Comparison of ENCODE assay signal across 1 cellular context in the genomic region with DNA sequence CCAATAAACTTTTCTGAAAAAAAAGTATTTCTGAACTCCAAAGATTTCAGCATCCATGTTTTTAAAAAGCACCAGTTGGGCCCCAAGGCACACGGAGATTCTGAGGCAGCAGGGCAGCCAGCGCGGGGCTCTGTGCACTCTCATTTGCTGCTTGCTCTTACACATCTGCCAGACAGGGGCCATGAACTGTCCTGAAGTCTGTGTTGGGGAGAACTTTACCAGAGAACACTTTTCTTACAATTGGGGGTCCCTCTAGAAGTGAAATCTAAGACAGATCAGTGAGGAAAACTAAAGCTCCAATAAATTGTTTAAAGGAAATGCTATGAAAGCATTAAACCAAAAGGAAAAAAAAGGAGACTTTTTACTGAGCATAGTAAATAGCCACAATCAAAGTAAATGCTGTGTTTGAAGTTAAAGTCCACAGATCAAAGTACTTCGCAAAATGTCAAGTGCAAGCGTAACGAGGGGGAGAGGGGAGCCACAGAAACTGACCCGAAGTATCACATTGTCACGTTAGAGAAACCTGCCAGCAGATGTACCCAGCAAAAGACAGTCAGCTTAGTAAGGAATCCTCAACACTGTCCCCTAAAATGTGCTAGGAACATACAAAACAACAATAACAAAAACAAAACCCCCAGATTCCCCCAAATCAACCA.
A peak's percentile ranks its signal among the peaks of the same experiment; 100 is the strongest.
TF ChIP-seq lines count a peak whose summit lies in the region.

No MANE protein-coding gene starts in this region.

TF ChIP-seq in HepG2, 621 proteins besides CTCF, POLR2A, EP300 and RAD21 (continued from another document and continues in another):
- TF ChIP-seq MYC (CRISPR knock-in tag; IDR thresholded peaks at IDR 0.05; ENCODE audit: borderline replicate concordance), result no peak
- peak; percentile 41; the same call in 1 of the 2 replicates for TF ChIP-seq TGIF2 (CRISPR knock-in tag; IDR thresholded peaks at IDR 0.05)
- no peak for TF ChIP-seq KIAA2018 (CRISPR knock-in tag; IDR thresholded peaks at IDR 0.05; ENCODE audit: borderline replicate concordance)
- TF ChIP-seq ATF7 (IDR thresholded peaks at IDR 0.05), result no peak
- TF ChIP-seq ATF7 (CRISPR knock-in tag; IDR thresholded peaks at IDR 0.05), result no peak
- no peak for TF ChIP-seq ZNF383 (CRISPR knock-in tag; IDR thresholded peaks at IDR 0.05; ENCODE audit: borderline replicate concordance)
- TF ChIP-seq CREB3 (CRISPR knock-in tag; IDR thresholded peaks at IDR 0.05), result no peak
- peak; percentile 50; the same call in 1 of the 2 replicates for TF ChIP-seq TBX3 (IDR thresholded peaks at IDR 0.05; ENCODE audit: borderline replicate concordance)
- no peak for TF ChIP-seq ZNF772 (CRISPR knock-in tag; IDR thresholded peaks at IDR 0.05)
- no peak for TF ChIP-seq GLI4 (CRISPR knock-in tag; IDR thresholded peaks at IDR 0.05; ENCODE audit: borderline replicate concordance)
- no peak for TF ChIP-seq ZNF263 (CRISPR knock-in tag; IDR thresholded peaks at IDR 0.05)
- no peak for TF ChIP-seq PCBP1 (IDR thresholded peaks at IDR 0.05; ENCODE audit: borderline replicate concordance, low read depth, low read length)
- TF ChIP-seq HNRNPLL (IDR thresholded peaks at IDR 0.05; ENCODE audit: low read depth, low read length, poor library complexity, severe bottlenecking), result no peak
- TF ChIP-seq TRIM22 (IDR thresholded peaks at IDR 0.05), result no peak
- TF ChIP-seq ZNF232 (CRISPR knock-in tag; IDR thresholded peaks at IDR 0.05; ENCODE audit: borderline replicate concordance), result no peak
- TF ChIP-seq, protein P1, sequence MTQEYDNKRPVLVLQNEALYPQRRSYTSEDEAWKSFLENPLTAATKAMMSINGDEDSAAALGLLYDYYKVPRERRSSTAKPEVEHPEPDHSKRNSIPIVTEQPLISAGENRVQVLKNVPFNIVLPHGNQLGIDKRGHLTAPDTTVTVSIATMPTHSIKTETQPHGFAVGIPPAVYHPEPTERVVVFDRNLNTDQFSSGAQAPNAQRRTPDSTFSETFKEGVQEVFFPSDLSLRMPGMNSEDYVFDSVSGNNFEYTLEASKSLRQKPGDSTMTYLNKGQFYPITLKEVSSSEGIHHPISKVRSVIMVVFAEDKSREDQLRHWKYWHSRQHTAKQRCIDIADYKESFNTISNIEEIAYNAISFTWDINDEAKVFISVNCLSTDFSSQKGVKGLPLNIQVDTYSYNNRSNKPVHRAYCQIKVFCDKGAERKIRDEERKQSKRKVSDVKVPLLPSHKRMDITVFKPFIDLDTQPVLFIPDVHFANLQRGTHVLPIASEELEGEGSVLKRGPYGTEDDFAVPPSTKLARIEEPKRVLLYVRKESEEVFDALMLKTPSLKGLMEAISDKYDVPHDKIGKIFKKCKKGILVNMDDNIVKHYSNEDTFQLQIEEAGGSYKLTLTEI (CRISPR knock-in tag; conservative IDR thresholded peaks at IDR 0.05), result no peak
- no peak for TF ChIP-seq ZBTB4 (CRISPR knock-in tag; IDR thresholded peaks at IDR 0.05; ENCODE audit: borderline replicate concordance)
- TF ChIP-seq STAG1 (CRISPR knock-in tag; IDR thresholded peaks at IDR 0.05), result no peak
- TF ChIP-seq ZNF337 (CRISPR knock-in tag; IDR thresholded peaks at IDR 0.05; ENCODE audit: borderline replicate concordance, low read depth), result no peak
- TF ChIP-seq POLR2G (IDR thresholded peaks at IDR 0.05; ENCODE audit: low read depth, low read length), result peak; percentile 63
- TF ChIP-seq, protein P2, sequence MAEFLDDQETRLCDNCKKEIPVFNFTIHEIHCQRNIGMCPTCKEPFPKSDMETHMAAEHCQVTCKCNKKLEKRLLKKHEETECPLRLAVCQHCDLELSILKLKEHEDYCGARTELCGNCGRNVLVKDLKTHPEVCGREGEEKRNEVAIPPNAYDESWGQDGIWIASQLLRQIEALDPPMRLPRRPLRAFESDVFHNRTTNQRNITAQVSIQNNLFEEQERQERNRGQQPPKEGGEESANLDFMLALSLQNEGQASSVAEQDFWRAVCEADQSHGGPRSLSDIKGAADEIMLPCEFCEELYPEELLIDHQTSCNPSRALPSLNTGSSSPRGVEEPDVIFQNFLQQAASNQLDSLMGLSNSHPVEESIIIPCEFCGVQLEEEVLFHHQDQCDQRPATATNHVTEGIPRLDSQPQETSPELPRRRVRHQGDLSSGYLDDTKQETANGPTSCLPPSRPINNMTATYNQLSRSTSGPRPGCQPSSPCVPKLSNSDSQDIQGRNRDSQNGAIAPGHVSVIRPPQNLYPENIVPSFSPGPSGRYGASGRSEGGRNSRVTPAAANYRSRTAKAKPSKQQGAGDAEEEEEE (CRISPR knock-in tag; IDR thresholded peaks at IDR 0.05; ENCODE audit: borderline replicate concordance), result no peak
- TF ChIP-seq, protein P3, sequence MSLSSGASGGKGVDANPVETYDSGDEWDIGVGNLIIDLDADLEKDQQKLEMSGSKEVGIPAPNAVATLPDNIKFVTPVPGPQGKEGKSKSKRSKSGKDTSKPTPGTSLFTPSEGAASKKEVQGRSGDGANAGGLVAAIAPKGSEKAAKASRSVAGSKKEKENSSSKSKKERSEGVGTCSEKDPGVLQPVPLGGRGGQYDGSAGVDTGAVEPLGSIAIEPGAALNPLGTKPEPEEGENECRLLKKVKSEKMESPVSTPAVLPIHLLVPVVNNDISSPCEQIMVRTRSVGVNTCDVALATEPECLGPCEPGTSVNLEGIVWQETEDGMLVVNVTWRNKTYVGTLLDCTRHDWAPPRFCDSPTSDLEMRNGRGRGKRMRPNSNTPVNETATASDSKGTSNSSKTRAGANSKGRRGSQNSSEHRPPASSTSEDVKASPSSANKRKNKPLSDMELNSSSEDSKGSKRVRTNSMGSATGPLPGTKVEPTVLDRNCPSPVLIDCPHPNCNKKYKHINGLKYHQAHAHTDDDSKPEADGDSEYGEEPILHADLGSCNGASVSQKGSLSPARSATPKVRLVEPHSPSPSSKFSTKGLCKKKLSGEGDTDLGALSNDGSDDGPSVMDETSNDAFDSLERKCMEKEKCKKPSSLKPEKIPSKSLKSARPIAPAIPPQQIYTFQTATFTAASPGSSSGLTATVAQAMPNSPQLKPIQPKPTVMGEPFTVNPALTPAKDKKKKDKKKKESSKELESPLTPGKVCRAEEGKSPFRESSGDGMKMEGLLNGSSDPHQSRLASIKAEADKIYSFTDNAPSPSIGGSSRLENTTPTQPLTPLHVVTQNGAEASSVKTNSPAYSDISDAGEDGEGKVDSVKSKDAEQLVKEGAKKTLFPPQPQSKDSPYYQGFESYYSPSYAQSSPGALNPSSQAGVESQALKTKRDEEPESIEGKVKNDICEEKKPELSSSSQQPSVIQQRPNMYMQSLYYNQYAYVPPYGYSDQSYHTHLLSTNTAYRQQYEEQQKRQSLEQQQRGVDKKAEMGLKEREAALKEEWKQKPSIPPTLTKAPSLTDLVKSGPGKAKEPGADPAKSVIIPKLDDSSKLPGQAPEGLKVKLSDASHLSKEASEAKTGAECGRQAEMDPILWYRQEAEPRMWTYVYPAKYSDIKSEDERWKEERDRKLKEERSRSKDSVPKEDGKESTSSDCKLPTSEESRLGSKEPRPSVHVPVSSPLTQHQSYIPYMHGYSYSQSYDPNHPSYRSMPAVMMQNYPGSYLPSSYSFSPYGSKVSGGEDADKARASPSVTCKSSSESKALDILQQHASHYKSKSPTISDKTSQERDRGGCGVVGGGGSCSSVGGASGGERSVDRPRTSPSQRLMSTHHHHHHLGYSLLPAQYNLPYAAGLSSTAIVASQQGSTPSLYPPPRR (CRISPR knock-in tag; IDR thresholded peaks at IDR 0.05; ENCODE audit: borderline replicate concordance), result peak; percentile 66; the same call in 1 of the 2 replicates
- no peak for TF ChIP-seq ZNF740 (CRISPR knock-in tag; IDR thresholded peaks at IDR 0.05)
- no peak for TF ChIP-seq SMARCC2 (IDR thresholded peaks at IDR 0.05)
- TF ChIP-seq EZH2 (conservative IDR thresholded peaks at IDR 0.05; ENCODE audit: low read depth, low read length), result no peak
